In genomic region chr7:22561895-22562593, GRCh38 we compare ENCODE assay signal across 8 cellular contexts.
DNase-seq lines count a peak whose midpoint lies in the region; ATAC-seq and TF ChIP-seq lines count a peak whose summit lies in the region.

No MANE protein-coding gene starts in this region.

- H4K8ac ChIP-seq in trophoblast cell (ENCODE audit: low read depth, low read length) = peak overlapping the region; percentile 21

- no peaks in the 10 kb centered on the region for H3K36me3 ChIP-seq in trophoblast cell (ENCODE audit: control insufficient read depth in 1 of 2, insufficient read depth in 2 of 2, low read length in 2 of 2)
- H3K36me3 ChIP-seq in upper lobe of right lung = no peaks in the 10 kb centered on the region
- no peaks in the 10 kb centered on the region for H3K36me3 ChIP-seq in Peyer's patch

- no peak overlapping the region for H3K4ac ChIP-seq in trophoblast cell (ENCODE audit: low read depth, low read length)

- no peak overlapping the region for H4K12ac ChIP-seq in trophoblast cell (ENCODE audit: low read depth, low read length)

- peak overlapping the region; percentile 53 for H3K4me2 ChIP-seq in trophoblast cell (ENCODE audit: low read length)

- no CpG with 5 or more reads among the region's 5 CpGs for WGBS in trophoblast cell (ENCODE audit: extremely low coverage, insufficient coverage, insufficient read length)

- peak overlapping the region; percentile 27 for H2BK12ac ChIP-seq in trophoblast cell (ENCODE audit: low read length)

- no peaks in the 10 kb centered on the region for H3K79me2 ChIP-seq in trophoblast cell (ENCODE audit: control insufficient read depth, insufficient read depth, low read length, poor library complexity)

- H3K4me1 ChIP-seq in trophoblast cell (ENCODE audit: control insufficient read depth in 1 of 2, insufficient read depth in 2 of 2, low read length in 2 of 2) (peaks cover 25 to 40% of the 10 kb centered on the region in 2 experiments), upper lobe of right lung (peaks cover 58% of the 10 kb centered on the region), Peyer's patch (peaks cover 0 to 13% (median 2%) of the 10 kb centered on the region in 4 donors)

- H3K27me3 ChIP-seq in trophoblast cell (ENCODE audit: insufficient read depth, low read length) (no peaks in the 10 kb centered on the region), upper lobe of right lung (no peaks in the 10 kb centered on the region), Peyer's patch (no peaks in the 10 kb centered on the region)

- peak overlapping the region; percentile 48 for H2BK5ac ChIP-seq in trophoblast cell (ENCODE audit: low read depth, low read length, poor library complexity)

- no peak overlapping the region for H3K23ac ChIP-seq in trophoblast cell (ENCODE audit: low read length)

- H2AFZ ChIP-seq in trophoblast cell (ENCODE audit: insufficient read depth, low read length, poor library complexity) = no peak overlapping the region

- H3K18ac ChIP-seq in trophoblast cell (ENCODE audit: low read length) = no peak overlapping the region

- no peak overlapping the region for H3K14ac ChIP-seq in trophoblast cell (ENCODE audit: low read length)

- H3K4me3 ChIP-seq in trophoblast cell (ENCODE audit: low read depth, low read length) = no peak overlapping the region
- no peak overlapping the region for H3K4me3 ChIP-seq in upper lobe of right lung
- H3K4me3 ChIP-seq in Peyer's patch = no peak overlapping the region

- TF ChIP-seq CTCF in upper lobe of right lung (IDR thresholded peaks at IDR 0.05) = no peak
- no peak for TF ChIP-seq CTCF in Peyer's patch (IDR thresholded peaks at IDR 0.05)

- H3K79me1 ChIP-seq in trophoblast cell (ENCODE audit: low read length) = peaks cover 12% of the 10 kb centered on the region

- TF ChIP-seq POLR2A in GM18505 (IDR thresholded peaks at IDR 0.05; ENCODE audit: borderline replicate concordance, extremely low read depth, insufficient read depth, insufficient read length) = no peak
- TF ChIP-seq POLR2A in Peyer's patch (IDR thresholded peaks at IDR 0.05) = no peak

- intact Hi-C loops in upper lobe of right lung (cut with DNase I) = no loop called here

- no peak overlapping the region for H2AK5ac ChIP-seq in trophoblast cell (ENCODE audit: low read length)

- H3K9ac ChIP-seq in trophoblast cell (ENCODE audit: low read length) = no peak overlapping the region

- ATAC-seq in GM18505 (IDR thresholded peaks at IDR 0.05; ENCODE audit: unreplicated experiment) (peak; percentile 36), HG02938 (IDR thresholded peaks at IDR 0.05; ENCODE audit: unreplicated experiment) (no peak), upper lobe of right lung (no peak)

- H2BK120ac ChIP-seq in trophoblast cell (ENCODE audit: insufficient read depth, low read length, poor library complexity) = peak overlapping the region; percentile 54

- H4K91ac ChIP-seq in trophoblast cell (ENCODE audit: low read depth, low read length) = peak overlapping the region; percentile 75

- H3K27ac ChIP-seq in trophoblast cell (ENCODE audit: low read depth, low read length) (peak overlapping the region; percentile 93), upper lobe of right lung (no peak overlapping the region), Peyer's patch (peak overlapping the region in 1 of 4 donors; percentile 1)

- no peaks in the 10 kb centered on the region for H3K9me3 ChIP-seq in trophoblast cell (ENCODE audit: insufficient read depth, low read depth, low read length)
- H3K9me3 ChIP-seq in upper lobe of right lung = no peaks in the 10 kb centered on the region
- H3K9me3 ChIP-seq in Peyer's patch = no peaks in the 10 kb centered on the region

- DNase-seq in HT1080 (ENCODE audit: low read depth) (peak; percentile 65), dermis blood vessel endothelial cell (peak; percentile 53), trophoblast cell (peak in 1 of 2 donors; percentile 35), upper lobe of right lung (no peak), Peyer's patch (no peak)
- DNase-seq in central memory CD4-positive, alpha-beta T cell = no peak

Comparison
In these comparisons a context has a peak if more than half of its experiments do, and no peak if none do; other contexts are left out.
1. DNase-seq: peak in HT1080 (single experiment) and dermis blood vessel endothelial cell (single experiment); none in central memory CD4-positive, alpha-beta T cell (single experiment), upper lobe of right lung (single experiment) and Peyer's patch (0 of 3).